In genomic region chr1:52920791-52921291, GRCh38 we compare ENCODE assay signal across 9 cellular contexts. TPM values are rescaled to one million over a fixed set of nuclear protein-coding genes. Genes with fewer than 3 reads are reported as not detected.
DNase-seq lines count a peak whose midpoint lies in the region; ATAC-seq, FAIRE-seq and TF ChIP-seq lines count a peak whose summit lies in the region.
"Had no signal": no experiment of that assay in that cellular context is flagged by ENCODE, and none has a peak within 500 bp of the region (broad histone marks: within the 10 kb centered on the region; RNA-seq: fewer than 3 reads in every experiment).

No MANE protein-coding gene starts in this region.

- no peaks in the 10 kb centered on the region for H3K36me3 Mint-ChIP-seq in activated T-helper 2 cell treated with anti-CD3 and anti-CD28 coated beads, Interferon-gamma antibody, Interleukin-2, Interleukin-4, amounts not matched to agents 10 μg/mL and 5 μg/mL and 100 μg/mL, durations not matched to agents 14 hours and 24 hours and 36 hours (ENCODE audit: low read depth)

- no peaks in the 10 kb centered on the region for H3K9me3 ChIP-seq in heart right ventricle

- no peak for FAIRE-seq in D721Med (lab: Jason Lieb, UNC)
- FAIRE-seq: K562 had no signal

- no peak overlapping the region for H3K27ac Mint-ChIP-seq in activated T-helper 2 cell treated with anti-CD3 and anti-CD28 coated beads, Interferon-gamma antibody, Interleukin-2, Interleukin-4, amounts not matched to agents 10 μg/mL and 5 μg/mL and 100 μg/mL, durations not matched to agents 14 hours and 24 hours and 36 hours

- peak overlapping the region; percentile 84 for H3K4me3 Mint-ChIP-seq in activated T-helper 2 cell treated with anti-CD3 and anti-CD28 coated beads, Interferon-gamma antibody, Interleukin-2, Interleukin-4, amounts not matched to agents 10 μg/mL and 5 μg/mL and 100 μg/mL, durations not matched to agents 14 hours and 24 hours and 36 hours (ENCODE audit: low read depth)

- peak overlapping the region; percentile 52 to 97 (median 76) for H3K4me3 ChIP-seq in heart right ventricle
- H3K4me3 ChIP-seq: K562 had no signal

- H3K27me3 ChIP-seq in heart right ventricle = peaks cover 0 to 11% (median 3%) of the 10 kb centered on the region in 7 donors

- TF ChIP-seq CTCF in heart right ventricle (IDR thresholded peaks at IDR 0.05) (no peak), D721Med (IDR thresholded peaks at IDR 0.05; ENCODE audit: insufficient read depth, missing control alignments) (no peak)

- peaks cover 0 to 38% (median 14%) of the 10 kb centered on the region in 9 donors for H3K4me1 ChIP-seq in heart right ventricle

- DNase-seq in GM03348 (ENCODE audit: low spot score) (peak; percentile 61), heart right ventricle (peak in 1 of 2 donors; percentile 43), retina (peak; percentile 29), D721Med (ENCODE audit: insufficient read length, low spot score) (no peak)
- DNase-seq in activated T-helper 2 cell treated with anti-CD3 and anti-CD28 coated beads, Interferon-gamma antibody, Interleukin-2, Interleukin-4, amounts not matched to agents 10 μg/mL and 5 μg/mL and 100 μg/mL, durations not matched to agents 14 hours and 24 hours and 36 hours (ENCODE audit: low spot score) = no peak

- H3K36me3 ChIP-seq in heart right ventricle = no peaks in the 10 kb centered on the region

- peak overlapping the region; percentile 77 to 95 (median 89) for H3K27ac ChIP-seq in heart right ventricle

- H3K9me3 Mint-ChIP-seq in activated T-helper 2 cell treated with anti-CD3 and anti-CD28 coated beads, Interferon-gamma antibody, Interleukin-2, Interleukin-4, amounts not matched to agents 10 μg/mL and 5 μg/mL and 100 μg/mL, durations not matched to agents 14 hours and 24 hours and 36 hours = no peaks in the 10 kb centered on the region

- no peaks in the 10 kb centered on the region for H3K27me3 Mint-ChIP-seq in activated T-helper 2 cell treated with anti-CD3 and anti-CD28 coated beads, Interferon-gamma antibody, Interleukin-2, Interleukin-4, amounts not matched to agents 10 μg/mL and 5 μg/mL and 100 μg/mL, durations not matched to agents 14 hours and 24 hours and 36 hours (ENCODE audit: low read depth)

- no peak for TF ChIP-seq POLR2A in GM18505 (IDR thresholded peaks at IDR 0.05; ENCODE audit: borderline replicate concordance, extremely low read depth, insufficient read depth, insufficient read length)

- peak; percentile 51 to 89 (median 78) for ATAC-seq in heart right ventricle
- ATAC-seq in HG03135 (IDR thresholded peaks at IDR 0.05; ENCODE audit: unreplicated experiment) = no peak
- no peak for ATAC-seq in HG02840 (IDR thresholded peaks at IDR 0.05; ENCODE audit: low FRiP score, unreplicated experiment)
- ATAC-seq in GM18505 (IDR thresholded peaks at IDR 0.05; ENCODE audit: unreplicated experiment) = no peak
- ATAC-seq: K562 had no signal

- peaks cover 21% of the 10 kb centered on the region for H3K4me1 Mint-ChIP-seq in activated T-helper 2 cell treated with anti-CD3 and anti-CD28 coated beads, Interferon-gamma antibody, Interleukin-2, Interleukin-4, amounts not matched to agents 10 μg/mL and 5 μg/mL and 100 μg/mL, durations not matched to agents 14 hours and 24 hours and 36 hours (ENCODE audit: low read depth)

- intact Hi-C loops in activated T-helper 2 cell treated with anti-CD3 and anti-CD28 coated beads, Interferon-gamma antibody, Interleukin-2, Interleukin-4, amounts not matched to agents 10 μg/mL and 5 μg/mL and 100 μg/mL, durations not matched to agents 14 hours and 24 hours and 36 hours (cut with micrococcal nuclease) = loop anchor here (10.0 kb wide), 2 partner anchors 76 to 216 kb away; partner anchors contain the start of gene ZYG11A
- intact Hi-C loops in heart right ventricle (cut with DNase I) = loop anchor here in 2 of 10 donors (10.0 kb wide), 3 partner anchors 196 to 264 kb away; partner anchors contain the start of gene ZYG11B (in 1 of the 2)

- 12 to 15% methylated on average over 35 of the region's 35 CpGs for WGBS in heart right ventricle, 2 donors

RNA-seq across cellular contexts. Expression of gene ECHDC2, which starts 0.7 kb away (rescaled TPM):
- 52.3 and 61.6 TPM in 2 replicates for total RNA-seq in activated T-helper 2 cell treated with anti-CD3 and anti-CD28 coated beads, Interferon-gamma antibody, Interleukin-2, Interleukin-4, amounts not matched to agents 10 μg/mL and 5 μg/mL and 100 μg/mL, durations not matched to agents 14 hours and 24 hours and 36 hours
- 100 to 1,000 TPM in 9 of 10 donors, 10 to 100 TPM in 1; 74.6 to 148 (median 114) TPM for total RNA-seq in heart right ventricle
- 100 to 1,000 TPM in 1 of 2 donors, 10 to 100 TPM in 1; 54.0 to 247 TPM for polyA plus RNA-seq in heart right ventricle

RNA-seq across cellular contexts. Expression of gene SCP2, which starts 6.2 kb away (rescaled TPM):
- total RNA-seq in activated T-helper 2 cell treated with anti-CD3 and anti-CD28 coated beads, Interferon-gamma antibody, Interleukin-2, Interleukin-4, amounts not matched to agents 10 μg/mL and 5 μg/mL and 100 μg/mL, durations not matched to agents 14 hours and 24 hours and 36 hours = 58.8 and 66.1 TPM in 2 replicates
- 100 to 1,000 TPM; 117 to 149 (median 133) TPM for total RNA-seq in heart right ventricle
- polyA plus RNA-seq in heart right ventricle = 100 to 1,000 TPM in 1 of 2 donors, 10 to 100 TPM in 1; 82.3 to 120 TPM

Comparison
In these comparisons a context has a peak if more than half of its experiments do, and no peak if none do; other contexts are left out.
1. DNase-seq: peak in GM03348 (single experiment) and retina (single experiment); none in activated T-helper 2 cell treated with anti-CD3 and anti-CD28 coated beads, Interferon-gamma antibody, Interleukin-2, Interleukin-4, amounts not matched to agents 10 μg/mL and 5 μg/mL and 100 μg/mL, durations not matched to agents 14 hours and 24 hours and 36 hours (single experiment) and D721Med (single experiment).
2. ATAC-seq: peak in heart right ventricle (8 of 8); none in HG03135 (single experiment), HG02840 (single experiment) and GM18505 (single experiment).